17 cellular contexts compared by ENCODE assay signal in genomic region chr1:99580451-99580850, GRCh38.
DNase-seq lines count a peak whose midpoint lies in the region; TF ChIP-seq lines count a peak whose summit lies in the region.
"Had no signal": no experiment of that assay in that cellular context is flagged by ENCODE, and none has a peak within 500 bp of the region (broad histone marks: within the 10 kb centered on the region; RNA-seq: fewer than 3 reads in every experiment).

No MANE protein-coding gene starts in this region.

- no peaks in the 10 kb centered on the region for H3K4me1 Mint-ChIP-seq in activated T-helper 1 cell treated with anti-CD3 and anti-CD28 coated beads, Interleukin-12 subunit alpha, Interleukin-12 subunit beta, Interleukin-2, Interleukin-4 antibody, amounts not matched to agents 30 ng/mL and 10 ng/mL and 1 ng/mL, durations not matched to agents 14 hours and 24 hours and 36 hours (ENCODE audit: low read depth)
- H3K4me1 Mint-ChIP-seq: T-cell had no signal

- no peak overlapping the region for H3K4me3 ChIP-seq in epithelial cell of esophagus (ENCODE audit: low read length)
- no peak overlapping the region for H3K4me3 ChIP-seq in lower leg skin (ENCODE audit: low read depth, poor library complexity, severe bottlenecking)
- H3K4me3 ChIP-seq: vagina had no signal

- no peak overlapping the region for H3K27ac Mint-ChIP-seq in activated T-helper 1 cell treated with anti-CD3 and anti-CD28 coated beads, Interleukin-12 subunit alpha, Interleukin-12 subunit beta, Interleukin-2, Interleukin-4 antibody, amounts not matched to agents 30 ng/mL and 10 ng/mL and 1 ng/mL, durations not matched to agents 14 hours and 24 hours and 36 hours
- H3K27ac Mint-ChIP-seq: T-cell had no signal

- peaks cover 4% of the 10 kb centered on the region for H3K27me3 Mint-ChIP-seq in activated T-helper 1 cell treated with anti-CD3 and anti-CD28 coated beads, Interleukin-12 subunit alpha, Interleukin-12 subunit beta, Interleukin-2, Interleukin-4 antibody, amounts not matched to agents 30 ng/mL and 10 ng/mL and 1 ng/mL, durations not matched to agents 14 hours and 24 hours and 36 hours (ENCODE audit: insufficient read depth)

- no peaks in the 10 kb centered on the region for H3K9me3 Mint-ChIP-seq in activated T-helper 1 cell treated with anti-CD3 and anti-CD28 coated beads, Interleukin-12 subunit alpha, Interleukin-12 subunit beta, Interleukin-2, Interleukin-4 antibody, amounts not matched to agents 30 ng/mL and 10 ng/mL and 1 ng/mL, durations not matched to agents 14 hours and 24 hours and 36 hours

- no peaks in the 10 kb centered on the region for H3K36me3 Mint-ChIP-seq in activated T-helper 1 cell treated with anti-CD3 and anti-CD28 coated beads, Interleukin-12 subunit alpha, Interleukin-12 subunit beta, Interleukin-2, Interleukin-4 antibody, amounts not matched to agents 30 ng/mL and 10 ng/mL and 1 ng/mL, durations not matched to agents 14 hours and 24 hours and 36 hours (ENCODE audit: low read depth)
- H3K36me3 Mint-ChIP-seq: T-cell had no signal

- 33 to 44% methylated on average over 6 of the region's 6 CpGs for WGBS in lower leg skin, 2 donors

- intact Hi-C loops in lower leg skin (cut with DNase I; ENCODE audit: low total_unique reads), result loop anchor here (10.0 kb wide), 1 partner anchor 84 kb away; no protein-coding TSS in a partner anchor
- intact Hi-C loops in activated T-helper 1 cell treated with anti-CD3 and anti-CD28 coated beads, Interleukin-12 subunit alpha, Interleukin-12 subunit beta, Interleukin-2, Interleukin-4 antibody, amounts not matched to agents 30 ng/mL and 10 ng/mL and 1 ng/mL, durations not matched to agents 14 hours and 24 hours and 36 hours (cut with micrococcal nuclease), result no loop called here

- no peak for TF ChIP-seq POLR2A in lower leg skin (IDR thresholded peaks at IDR 0.05)

- no peak overlapping the region for H3K4me3 Mint-ChIP-seq in activated T-helper 1 cell treated with anti-CD3 and anti-CD28 coated beads, Interleukin-12 subunit alpha, Interleukin-12 subunit beta, Interleukin-2, Interleukin-4 antibody, amounts not matched to agents 30 ng/mL and 10 ng/mL and 1 ng/mL, durations not matched to agents 14 hours and 24 hours and 36 hours
- H3K4me3 Mint-ChIP-seq: T-cell had no signal

- TF ChIP-seq CTCF in epithelial cell of esophagus (IDR thresholded peaks at IDR 0.05; ENCODE audit: insufficient read depth, low read depth, low read length, missing control alignments) (peak; percentile 55), lower leg skin (IDR thresholded peaks at IDR 0.05) (no peak)

- DNase-seq in AG20443 (ENCODE audit: low spot score), result peak; percentile 22
- peak; percentile 29 to 71 for DNase-seq in NCI-H446 (lab: John Stamatoyannopoulos, UW)
- peak; percentile 99 for DNase-seq in epithelial cell of esophagus (ENCODE audit: low read depth)
- DNase-seq in lower leg skin (ENCODE audit: low spot score in 2 of 2), result peak; percentile 74 to 88
- DNase-seq in GM19240 (ENCODE audit: insufficient read length, low spot score), result no peak
- DNase-seq in NCI-H748 (lab: John Stamatoyannopoulos, UW; ENCODE audit: unreplicated experiment), result no peak
- no peak for DNase-seq in mucosa of gallbladder (ENCODE audit: low spot score)
- no peak for DNase-seq in activated T-helper 1 cell treated with anti-CD3 and anti-CD28 coated beads, Interleukin-12 subunit alpha, Interleukin-12 subunit beta, Interleukin-2, Interleukin-4 antibody, amounts not matched to agents 30 ng/mL and 10 ng/mL and 1 ng/mL, durations not matched to agents 14 hours and 24 hours and 36 hours (ENCODE audit: low spot score)
- DNase-seq: ACHN; activated CD4-positive, alpha-beta T cell treated with anti-CD3 and anti-CD28 coated beads, Interleukin-2, amount 50 U/mL, for 1 hour; activated T-cell treated with anti-CD3 and anti-CD28 coated beads, Interleukin-2, amount 50 U/mL, for 48 hours; amygdala; hypothalamus; KBM-7; stimulated activated CD4-positive, alpha-beta T cell treated with anti-CD3 and anti-CD28 coated beads, Interleukin-2, amount 100 ng/mL, for 24 hours; T-cell had no signal

Comparison
In these comparisons a context has a peak if more than half of its experiments do, and no peak if none do; other contexts are left out.
1. DNase-seq: peak in AG20443 (single experiment), NCI-H446 (2 of 2), epithelial cell of esophagus (single experiment) and lower leg skin (2 of 2); none in GM19240 (single experiment), NCI-H748 (single experiment), mucosa of gallbladder (single experiment) and activated T-helper 1 cell treated with anti-CD3 and anti-CD28 coated beads, Interleukin-12 subunit alpha, Interleukin-12 subunit beta, Interleukin-2, Interleukin-4 antibody, amounts not matched to agents 30 ng/mL and 10 ng/mL and 1 ng/mL, durations not matched to agents 14 hours and 24 hours and 36 hours (single experiment).